In the genomic region with DNA sequence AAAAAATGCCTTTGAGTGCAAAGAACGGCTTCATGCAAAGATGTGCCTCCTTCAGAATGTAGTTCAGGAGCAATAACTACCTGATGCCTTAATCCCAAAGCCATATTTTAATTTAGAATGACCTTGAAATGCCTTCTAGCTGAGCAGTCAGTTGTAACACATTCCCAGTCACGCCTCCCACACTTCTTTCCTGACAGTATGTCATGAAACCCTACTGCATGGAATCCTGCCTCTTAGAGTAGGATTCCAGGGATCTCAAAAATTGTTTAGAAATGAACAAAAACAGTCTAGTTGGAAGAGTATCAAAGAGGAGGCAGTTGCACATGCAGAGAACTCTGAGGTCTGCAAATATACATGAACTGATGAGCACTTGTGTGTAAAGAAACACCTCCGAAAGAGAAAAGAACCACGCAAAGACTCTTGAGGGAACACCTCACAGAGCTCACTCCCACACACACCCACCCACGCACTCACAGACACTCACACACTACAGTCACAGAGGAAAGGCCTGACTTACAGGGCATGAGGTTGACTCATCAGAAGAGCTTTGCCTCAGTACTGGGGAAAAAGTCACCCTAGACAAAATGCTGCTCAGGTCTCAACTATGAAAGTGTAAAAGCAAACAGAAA, we compare ENCODE assay signal across 8 cellular contexts.
DNase-seq lines count a peak whose midpoint lies in the region; ATAC-seq and TF ChIP-seq lines count a peak whose summit lies in the region.

No MANE protein-coding gene starts in this region.

- no peak for TF ChIP-seq CTCF in testis (IDR thresholded peaks at IDR 0.05)

- no peaks in the 10 kb centered on the region for H3K27me3 ChIP-seq in testis

- H3K4me1 ChIP-seq in testis, result no peaks in the 10 kb centered on the region

- no peak overlapping the region for H3K27ac Mint-ChIP-seq in activated CD8-positive, alpha-beta memory T cell treated with anti-CD3 and anti-CD28 coated beads, Interleukin-2, amount 10 ng/mL, durations not matched to agents 7 days and 5 days

- CTCF ChIA-PET in activated CD8-positive, alpha-beta memory T cell treated with anti-CD3 and anti-CD28 coated beads, Interleukin-2, amount 10 ng/mL, durations not matched to agents 7 days and 5 days (lab: Charles Lee), result interaction anchor here (0.5 to 3.4 kb wide), 11 partner anchors 10 to 236 kb away, joined by 3 to 16 read pairs (median 5); no protein-coding TSS in a partner anchor

- no peak overlapping the region for H3K4me3 Mint-ChIP-seq in activated CD8-positive, alpha-beta memory T cell treated with anti-CD3 and anti-CD28 coated beads, Interleukin-2, amount 10 ng/mL, durations not matched to agents 7 days and 5 days

- no peak overlapping the region for H3K27ac ChIP-seq in testis

- H3K36me3 Mint-ChIP-seq in activated CD8-positive, alpha-beta memory T cell treated with anti-CD3 and anti-CD28 coated beads, Interleukin-2, amount 10 ng/mL, durations not matched to agents 7 days and 5 days, result no peaks in the 10 kb centered on the region

- peak; percentile 39 for ATAC-seq in HG03045 (IDR thresholded peaks at IDR 0.05; ENCODE audit: unreplicated experiment)
- peak; percentile 63 for ATAC-seq in activated CD8-positive, alpha-beta memory T cell treated with anti-CD3 and anti-CD28 coated beads, Interleukin-2, amount 10 ng/mL, durations not matched to agents 7 days and 5 days
- no peak for ATAC-seq in GM21515 (IDR thresholded peaks at IDR 0.05; ENCODE audit: unreplicated experiment)
- no peak for ATAC-seq in GM21367 (IDR thresholded peaks at IDR 0.05; ENCODE audit: unreplicated experiment)

- no peaks in the 10 kb centered on the region for H3K9me3 Mint-ChIP-seq in activated CD8-positive, alpha-beta memory T cell treated with anti-CD3 and anti-CD28 coated beads, Interleukin-2, amount 10 ng/mL, durations not matched to agents 7 days and 5 days (ENCODE audit: low read depth)

- 54 to 83% methylated on average over 5 of the region's 5 CpGs for WGBS in testis, 2 donors

- H3K9me3 ChIP-seq in testis, result no peaks in the 10 kb centered on the region

- peak; percentile 62 for DNase-seq in activated CD8-positive, alpha-beta memory T cell treated with anti-CD3 and anti-CD28 coated beads, Interleukin-2, amount 10 ng/mL, durations not matched to agents 7 days and 5 days
- DNase-seq in head of caudate nucleus (peak; percentile 49 to 94 (median 80)), testis (no peak), NCI-H2107 (lab: John Stamatoyannopoulos, UW) (no peak)
- peak; percentile 68 for DNase-seq in stimulated activated CD8-positive, alpha-beta memory T cell treated with anti-CD3 and anti-CD28 coated beads, Interleukin-4, amount 100 ng/mL, for 24 hours (ENCODE audit: low read depth)

- H3K4me1 Mint-ChIP-seq in activated CD8-positive, alpha-beta memory T cell treated with anti-CD3 and anti-CD28 coated beads, Interleukin-2, amount 10 ng/mL, durations not matched to agents 7 days and 5 days, result peaks cover 34% of the 10 kb centered on the region

- H3K4me3 ChIP-seq in testis, result no peak overlapping the region

- intact Hi-C loops in head of caudate nucleus (cut with DNase I), result no loop called here
- intact Hi-C loops in testis (cut with DNase I; ENCODE audit: low total_unique reads), result no loop called here

- H3K36me3 ChIP-seq in testis (ENCODE audit: low read depth, missing control alignments), result no peaks in the 10 kb centered on the region

- no peak for TF ChIP-seq POLR2A in testis (IDR thresholded peaks at IDR 0.05)

- H3K27me3 Mint-ChIP-seq in activated CD8-positive, alpha-beta memory T cell treated with anti-CD3 and anti-CD28 coated beads, Interleukin-2, amount 10 ng/mL, durations not matched to agents 7 days and 5 days, result peaks cover 3% of the 10 kb centered on the region

Comparison
In these comparisons a context has a peak if more than half of its experiments do, and no peak if none do; other contexts are left out.
1. ATAC-seq: peak in HG03045 (single experiment) and activated CD8-positive, alpha-beta memory T cell treated with anti-CD3 and anti-CD28 coated beads, Interleukin-2, amount 10 ng/mL, durations not matched to agents 7 days and 5 days (single experiment); none in GM21515 (single experiment) and GM21367 (single experiment).
2. DNase-seq: peak in activated CD8-positive, alpha-beta memory T cell treated with anti-CD3 and anti-CD28 coated beads, Interleukin-2, amount 10 ng/mL, durations not matched to agents 7 days and 5 days (single experiment), head of caudate nucleus (42 of 42) and stimulated activated CD8-positive, alpha-beta memory T cell treated with anti-CD3 and anti-CD28 coated beads, Interleukin-4, amount 100 ng/mL, for 24 hours (single experiment); none in testis (single experiment) and NCI-H2107 (single experiment).